Comparison of ENCODE assay signal across 2 cellular contexts in the genomic region with DNA sequence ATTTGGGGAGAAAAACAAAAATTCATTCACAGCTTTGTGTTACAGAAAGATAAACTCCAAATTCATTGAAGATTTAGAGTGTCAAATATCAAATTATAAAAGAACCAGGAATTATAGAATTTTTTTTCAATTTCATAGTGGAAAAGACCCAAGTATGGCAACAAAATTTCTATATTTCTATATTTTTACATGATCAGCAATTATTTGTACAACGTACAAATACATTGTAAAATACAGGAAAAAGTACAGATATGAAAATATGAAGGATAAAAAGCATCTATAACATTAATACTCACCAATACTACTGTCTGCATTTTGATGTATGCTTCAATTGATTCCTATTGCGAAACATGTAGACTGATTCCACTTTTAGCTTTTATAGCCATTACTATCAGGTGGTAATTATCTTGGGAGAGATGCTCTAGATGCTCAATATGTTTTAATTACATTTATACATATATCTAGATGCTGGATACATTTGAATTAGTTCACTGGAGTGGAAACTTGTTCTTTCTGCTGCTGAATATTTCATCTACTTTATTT.
TF ChIP-seq lines count a peak whose summit lies in the region.

No MANE protein-coding gene starts in this region.

TF ChIP-seq in HepG2, 621 proteins besides CTCF, POLR2A, EP300 and RAD21:
- TF ChIP-seq SP1 (IDR thresholded peaks at IDR 0.05) (no peak), SP1 (CRISPR knock-in tag; IDR thresholded peaks at IDR 0.05) (no peak), ZNF292 (CRISPR knock-in tag; IDR thresholded peaks at IDR 0.05; ENCODE audit: borderline replicate concordance, low read depth) (no peak), CEBPB (IDR thresholded peaks at IDR 0.05; ENCODE audit: borderline replicate concordance, low read depth, low read length) (peak; percentile 93), GLI4 (CRISPR knock-in tag; IDR thresholded peaks at IDR 0.05; ENCODE audit: borderline replicate concordance) (no peak), FOXJ3 (CRISPR knock-in tag; IDR thresholded peaks at IDR 0.05; ENCODE audit: borderline replicate concordance) (no peak), MAFF (IDR thresholded peaks at IDR 0.05; ENCODE audit: low read depth, low read length) (peak; percentile 73; the same call in 1 of the 2 replicates), MAFK (conservative IDR thresholded peaks at IDR 0.05 in 1 of 2, IDR thresholded peaks at IDR 0.05 in 1 of 2; ENCODE audit: low read length in 2 of 2) (peak; percentile 80 to 88), RBFOX2 (IDR thresholded peaks at IDR 0.05; ENCODE audit: low read depth, low read length) (0 out of 2 replicates have a peak, but pooled peaks have one; percentile 36), GFI1 (CRISPR knock-in tag; IDR thresholded peaks at IDR 0.05; ENCODE audit: borderline replicate concordance) (no peak), HNRNPUL1 (IDR thresholded peaks at IDR 0.05; ENCODE audit: low read depth, low read length) (no peak), CEBPG (CRISPR knock-in tag; IDR thresholded peaks at IDR 0.05) (peak; percentile 83)
- TF ChIP-seq, protein P1, sequence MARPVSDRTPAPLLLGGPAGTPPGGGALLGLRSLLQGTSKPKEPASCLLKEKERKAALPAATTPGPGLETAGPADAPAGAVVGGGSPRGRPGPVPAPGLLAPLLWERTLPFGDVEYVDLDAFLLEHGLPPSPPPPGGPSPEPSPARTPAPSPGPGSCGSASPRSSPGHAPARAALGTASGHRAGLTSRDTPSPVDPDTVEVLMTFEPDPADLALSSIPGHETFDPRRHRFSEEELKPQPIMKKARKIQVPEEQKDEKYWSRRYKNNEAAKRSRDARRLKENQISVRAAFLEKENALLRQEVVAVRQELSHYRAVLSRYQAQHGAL (CRISPR knock-in tag; IDR thresholded peaks at IDR 0.05; ENCODE audit: not compliant biosample characterization), result no peak
- TF ChIP-seq, protein P2, sequence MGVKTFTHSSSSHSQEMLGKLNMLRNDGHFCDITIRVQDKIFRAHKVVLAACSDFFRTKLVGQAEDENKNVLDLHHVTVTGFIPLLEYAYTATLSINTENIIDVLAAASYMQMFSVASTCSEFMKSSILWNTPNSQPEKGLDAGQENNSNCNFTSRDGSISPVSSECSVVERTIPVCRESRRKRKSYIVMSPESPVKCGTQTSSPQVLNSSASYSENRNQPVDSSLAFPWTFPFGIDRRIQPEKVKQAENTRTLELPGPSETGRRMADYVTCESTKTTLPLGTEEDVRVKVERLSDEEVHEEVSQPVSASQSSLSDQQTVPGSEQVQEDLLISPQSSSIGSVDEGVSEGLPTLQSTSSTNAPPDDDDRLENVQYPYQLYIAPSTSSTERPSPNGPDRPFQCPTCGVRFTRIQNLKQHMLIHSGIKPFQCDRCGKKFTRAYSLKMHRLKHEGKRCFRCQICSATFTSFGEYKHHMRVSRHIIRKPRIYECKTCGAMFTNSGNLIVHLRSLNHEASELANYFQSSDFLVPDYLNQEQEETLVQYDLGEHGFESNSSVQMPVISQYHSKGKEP (CRISPR knock-in tag; IDR thresholded peaks at IDR 0.05), result no peak
- TF ChIP-seq, protein P3, sequence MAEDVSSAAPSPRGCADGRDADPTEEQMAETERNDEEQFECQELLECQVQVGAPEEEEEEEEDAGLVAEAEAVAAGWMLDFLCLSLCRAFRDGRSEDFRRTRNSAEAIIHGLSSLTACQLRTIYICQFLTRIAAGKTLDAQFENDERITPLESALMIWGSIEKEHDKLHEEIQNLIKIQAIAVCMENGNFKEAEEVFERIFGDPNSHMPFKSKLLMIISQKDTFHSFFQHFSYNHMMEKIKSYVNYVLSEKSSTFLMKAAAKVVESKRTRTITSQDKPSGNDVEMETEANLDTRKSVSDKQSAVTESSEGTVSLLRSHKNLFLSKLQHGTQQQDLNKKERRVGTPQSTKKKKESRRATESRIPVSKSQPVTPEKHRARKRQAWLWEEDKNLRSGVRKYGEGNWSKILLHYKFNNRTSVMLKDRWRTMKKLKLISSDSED (CRISPR knock-in tag; IDR thresholded peaks at IDR 0.05), result no peak
- TF ChIP-seq, protein P4, sequence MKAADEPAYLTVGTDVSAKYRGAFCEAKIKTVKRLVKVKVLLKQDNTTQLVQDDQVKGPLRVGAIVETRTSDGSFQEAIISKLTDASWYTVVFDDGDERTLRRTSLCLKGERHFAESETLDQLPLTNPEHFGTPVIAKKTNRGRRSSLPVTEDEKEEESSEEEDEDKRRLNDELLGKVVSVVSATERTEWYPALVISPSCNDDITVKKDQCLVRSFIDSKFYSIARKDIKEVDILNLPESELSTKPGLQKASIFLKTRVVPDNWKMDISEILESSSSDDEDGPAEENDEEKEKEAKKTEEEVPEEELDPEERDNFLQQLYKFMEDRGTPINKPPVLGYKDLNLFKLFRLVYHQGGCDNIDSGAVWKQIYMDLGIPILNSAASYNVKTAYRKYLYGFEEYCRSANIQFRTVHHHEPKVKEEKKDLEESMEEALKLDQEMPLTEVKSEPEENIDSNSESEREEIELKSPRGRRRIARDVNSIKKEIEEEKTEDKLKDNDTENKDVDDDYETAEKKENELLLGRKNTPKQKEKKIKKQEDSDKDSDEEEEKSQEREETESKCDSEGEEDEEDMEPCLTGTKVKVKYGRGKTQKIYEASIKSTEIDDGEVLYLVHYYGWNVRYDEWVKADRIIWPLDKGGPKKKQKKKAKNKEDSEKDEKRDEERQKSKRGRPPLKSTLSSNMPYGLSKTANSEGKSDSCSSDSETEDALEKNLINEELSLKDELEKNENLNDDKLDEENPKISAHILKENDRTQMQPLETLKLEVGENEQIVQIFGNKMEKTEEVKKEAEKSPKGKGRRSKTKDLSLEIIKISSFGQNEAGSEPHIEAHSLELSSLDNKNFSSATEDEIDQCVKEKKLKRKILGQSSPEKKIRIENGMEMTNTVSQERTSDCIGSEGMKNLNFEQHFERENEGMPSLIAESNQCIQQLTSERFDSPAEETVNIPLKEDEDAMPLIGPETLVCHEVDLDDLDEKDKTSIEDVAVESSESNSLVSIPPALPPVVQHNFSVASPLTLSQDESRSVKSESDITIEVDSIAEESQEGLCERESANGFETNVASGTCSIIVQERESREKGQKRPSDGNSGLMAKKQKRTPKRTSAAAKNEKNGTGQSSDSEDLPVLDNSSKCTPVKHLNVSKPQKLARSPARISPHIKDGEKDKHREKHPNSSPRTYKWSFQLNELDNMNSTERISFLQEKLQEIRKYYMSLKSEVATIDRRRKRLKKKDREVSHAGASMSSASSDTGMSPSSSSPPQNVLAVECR (CRISPR knock-in tag; IDR thresholded peaks at IDR 0.05; ENCODE audit: borderline replicate concordance), result no peak

TF ChIP-seq in K562, 482 proteins besides CTCF, POLR2A, EP300 and RAD21:
- TF ChIP-seq HEY1 (CRISPR knock-in tag; IDR thresholded peaks at IDR 0.05; ENCODE audit: borderline replicate concordance), result no peak
- peak; percentile 72 for TF ChIP-seq CEBPB (tag; IDR thresholded peaks at IDR 0.05)
- no peak for TF ChIP-seq CEBPG (CRISPR knock-in tag; IDR thresholded peaks at IDR 0.05)
- peak in 1 of 2 experiments; percentile 84; a peak in 2 of 4 replicates for TF ChIP-seq CEBPG (tag; conservative IDR thresholded peaks at IDR 0.05 in 1 of 2, IDR thresholded peaks at IDR 0.05 in 1 of 2)
- no peak for TF ChIP-seq ZNF717 (CRISPR knock-in tag; IDR thresholded peaks at IDR 0.05)
- peak; percentile 89 for TF ChIP-seq ZNF316 (IDR thresholded peaks at IDR 0.05)
- TF ChIP-seq LEF1 (IDR thresholded peaks at IDR 0.05), result no peak
- TF ChIP-seq C11orf30 (IDR thresholded peaks at IDR 0.05; ENCODE audit: low read depth), result peak; percentile 70
- TF ChIP-seq MAFF (IDR thresholded peaks at IDR 0.05; ENCODE audit: low read length), result peak; percentile 3; the same call in 1 of the 2 replicates
- peak; percentile 52; the same call in 1 of the 2 replicates for TF ChIP-seq MAFG (tag; conservative IDR thresholded peaks at IDR 0.05)
- TF ChIP-seq CCAR2 (IDR thresholded peaks at IDR 0.05; ENCODE audit: low read depth, low read length), result no peak
- no peak for TF ChIP-seq MCM5 (IDR thresholded peaks at IDR 0.05; ENCODE audit: low read depth)
- no peak for TF ChIP-seq NR1H2 (CRISPR knock-in tag; IDR thresholded peaks at IDR 0.05)
- TF ChIP-seq, protein P5, sequence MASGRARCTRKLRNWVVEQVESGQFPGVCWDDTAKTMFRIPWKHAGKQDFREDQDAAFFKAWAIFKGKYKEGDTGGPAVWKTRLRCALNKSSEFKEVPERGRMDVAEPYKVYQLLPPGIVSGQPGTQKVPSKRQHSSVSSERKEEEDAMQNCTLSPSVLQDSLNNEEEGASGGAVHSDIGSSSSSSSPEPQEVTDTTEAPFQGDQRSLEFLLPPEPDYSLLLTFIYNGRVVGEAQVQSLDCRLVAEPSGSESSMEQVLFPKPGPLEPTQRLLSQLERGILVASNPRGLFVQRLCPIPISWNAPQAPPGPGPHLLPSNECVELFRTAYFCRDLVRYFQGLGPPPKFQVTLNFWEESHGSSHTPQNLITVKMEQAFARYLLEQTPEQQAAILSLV (tag; IDR thresholded peaks at IDR 0.05), result no peak
- TF ChIP-seq, protein P6, sequence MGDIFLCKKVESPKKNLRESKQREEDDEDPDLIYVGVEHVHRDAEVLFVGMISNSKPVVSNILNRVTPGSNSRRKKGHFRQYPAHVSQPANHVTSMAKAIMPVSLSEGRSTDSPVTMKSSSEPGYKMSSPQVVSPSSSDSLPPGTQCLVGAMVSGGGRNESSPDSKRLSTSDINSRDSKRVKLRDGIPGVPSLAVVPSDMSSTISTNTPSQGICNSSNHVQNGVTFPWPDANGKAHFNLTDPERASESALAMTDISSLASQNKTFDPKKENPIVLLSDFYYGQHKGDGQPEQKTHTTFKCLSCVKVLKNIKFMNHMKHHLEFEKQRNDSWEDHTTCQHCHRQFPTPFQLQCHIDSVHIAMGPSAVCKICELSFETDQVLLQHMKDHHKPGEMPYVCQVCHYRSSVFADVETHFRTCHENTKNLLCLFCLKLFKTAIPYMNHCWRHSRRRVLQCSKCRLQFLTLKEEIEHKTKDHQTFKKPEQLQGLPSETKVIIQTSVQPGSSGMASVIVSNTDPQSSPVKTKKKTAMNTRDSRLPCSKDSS (IDR thresholded peaks at IDR 0.05; ENCODE audit: low read depth, partially characterized antibody), result no peak
